23 cellular contexts compared by ENCODE assay signal in the genomic region with DNA sequence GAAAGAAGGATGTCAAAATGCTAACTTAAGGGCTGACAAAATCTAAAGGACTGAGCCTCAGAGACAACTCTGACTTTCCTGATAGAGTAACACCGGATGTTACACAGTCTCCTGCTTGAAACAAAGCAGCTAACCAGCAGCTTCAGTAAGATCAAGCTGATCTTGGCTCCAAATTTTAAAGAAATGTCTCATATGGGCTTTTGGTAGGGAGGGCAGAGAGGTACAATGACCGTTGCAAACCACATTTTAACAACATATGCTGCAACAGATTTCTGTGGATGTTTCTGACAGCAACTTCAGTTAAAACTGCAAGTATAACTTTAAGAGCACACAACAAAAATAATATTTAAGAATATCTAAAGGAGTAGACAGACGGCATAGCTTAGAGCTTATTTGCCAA. TPM values are rescaled to one million over a fixed set of nuclear protein-coding genes. Genes with fewer than 3 reads are reported as not detected.
A peak's percentile ranks its signal among the peaks of the same experiment; 100 is the strongest.
DNase-seq lines count a peak whose midpoint lies in the region; ATAC-seq and TF ChIP-seq lines count a peak whose summit lies in the region.
"Had no signal": no experiment of that assay in that cellular context is flagged by ENCODE, and none has a peak within 500 bp of the region (broad histone marks: within the 10 kb centered on the region; RNA-seq: fewer than 3 reads in every experiment).

No MANE protein-coding gene starts in this region.

- no peaks in the 10 kb centered on the region for H4K20me1 ChIP-seq in Loucy (ENCODE audit: insufficient read depth, low read length, poor library complexity, severe bottlenecking)

- in situ Hi-C loops in GM13977 (cut with MboI; ENCODE audit: low pct_unique_long_range_greater_than_20kb, low sequenced_read_pairs, unreplicated experiment): no loop called here

- POLR2A ChIA-PET in A673 (lab: Charles Lee; ENCODE audit: low non-redundant PET): no interaction called here

- H3K9me3 ChIP-seq in Loucy (ENCODE audit: insufficient read depth, low read depth, low read length): no peaks in the 10 kb centered on the region
- H3K9me3 ChIP-seq in skeletal muscle satellite cell (replicated peaks; ENCODE audit: low read length): no peaks in the 10 kb centered on the region
- no peaks in the 10 kb centered on the region for H3K9me3 ChIP-seq in A673 (ENCODE audit: low read depth, low read length, poor library complexity, severe bottlenecking)

- peak overlapping the region; percentile 98 for H3K9ac ChIP-seq in Loucy (ENCODE audit: low read depth, low read length, poor library complexity, severe bottlenecking)
- H3K9ac ChIP-seq in skeletal muscle satellite cell (ENCODE audit: low read depth, low read length): peak overlapping the region; percentile 39

- ATAC-seq in GM18909 (IDR thresholded peaks at IDR 0.05; ENCODE audit: poor library complexity, unreplicated experiment): no peak
- ATAC-seq: GM12878, SK-N-SH treated with all-trans-retinoic acid at 6 μM for 48 hours had no signal

- peaks cover 17% of the 10 kb centered on the region; the same call in 1 of the 2 replicates for H3F3A ChIP-seq in Loucy (ENCODE audit: low read depth)

- CTCF ChIA-PET in A673 (lab: Charles Lee): no interaction called here

- H3K27ac ChIP-seq in A673 (ENCODE audit: low read depth, low read length, poor library complexity, severe bottlenecking): no peak overlapping the region

- H3K4me3 ChIP-seq in Loucy (ENCODE audit: low read length, poor library complexity, severe bottlenecking): peak overlapping the region; percentile 97
- H3K4me3 ChIP-seq in cardiac fibroblast (replicated peaks in 1 of 2; ENCODE audit: low read depth in 2 of 2, low read length in 2 of 2): no peak overlapping the region
- no peak overlapping the region for H3K4me3 ChIP-seq in skeletal muscle satellite cell (ENCODE audit: low read length)
- no peak overlapping the region for H3K4me3 ChIP-seq in A673 (ENCODE audit: low read depth, low read length, poor library complexity, severe bottlenecking)
- H3K4me3 ChIP-seq: GM12878 had no signal

- H3K27me3 ChIP-seq in Loucy (ENCODE audit: insufficient read depth, low read length, poor library complexity, severe bottlenecking) (no peaks in the 10 kb centered on the region), skeletal muscle satellite cell (ENCODE audit: control insufficient read depth, insufficient read depth, low read length) (no peaks in the 10 kb centered on the region), A673 (replicated peaks; ENCODE audit: insufficient read depth, low read depth, low read length, poor library complexity) (no peaks in the 10 kb centered on the region)

- TF ChIP-seq CTCF in Loucy (conservative IDR thresholded peaks at IDR 0.05; ENCODE audit: low read length) (no peak), cardiac fibroblast (IDR thresholded peaks at IDR 0.05; ENCODE audit: low read depth, low read length) (no peak), A673 (conservative IDR thresholded peaks at IDR 0.05; ENCODE audit: low read depth, low read length) (no peak), GM13977 (IDR thresholded peaks at IDR 0.05; ENCODE audit: extremely low read depth, insufficient read depth, missing control alignments) (no peak)

- H2AFZ ChIP-seq in Loucy (ENCODE audit: low read length): no peak overlapping the region

- no TSS peak for BruUV-seq in A673 (replicated peaks; lab: Mats Ljungman, UMichigan)

- peaks cover 58% of the 10 kb centered on the region for H3K4me1 ChIP-seq in Loucy (ENCODE audit: insufficient read depth, low read length, poor library complexity, severe bottlenecking)
- H3K4me1 ChIP-seq in skeletal muscle satellite cell (ENCODE audit: control insufficient read depth, insufficient read depth, low read length): peaks cover 17% of the 10 kb centered on the region
- no peaks in the 10 kb centered on the region for H3K4me1 ChIP-seq in A673 (ENCODE audit: insufficient read depth, low read length, poor library complexity, severe bottlenecking)

- intact Hi-C loops in A673 (cut with micrococcal nuclease; ENCODE audit: unreplicated experiment): no loop called here

- no peaks in the 10 kb centered on the region for H3K9me2 ChIP-seq in Loucy (replicated peaks; ENCODE audit: low read depth, low read length)

- DNase-seq in NOMO-1 treated with DMSO at 0.1 percent for 48 hours (lab: John Stamatoyannopoulos, UW; ENCODE audit: unreplicated experiment): peak; percentile 61
- peak; percentile 7 to 34 for DNase-seq in cardiac fibroblast (ENCODE audit: low read depth in 2 of 2)
- no peak for DNase-seq in A673 (ENCODE audit: low spot score)
- no peak for DNase-seq in GM13977 (ENCODE audit: low spot score)
- DNase-seq: Calu3; CD4-positive, CD25-positive, alpha-beta regulatory T cell; DMS79; HFFc6; Karpas-422; NCI-H1436 treated with DMSO at 0.1 percent for 48 hours; NCI-H2029 treated with DMSO at 0.1 percent for 48 hours; NCI-H2171 treated with DMSO at 0.1 percent for 48 hours; SHP77 treated with DMSO at 0.1 percent for 48 hours had no signal

- peaks cover 39% of the 10 kb centered on the region for H3K36me3 ChIP-seq in Loucy (ENCODE audit: insufficient read depth, low read length)
- H3K36me3 ChIP-seq in skeletal muscle satellite cell (ENCODE audit: insufficient read depth, low read length): peaks cover 2% of the 10 kb centered on the region
- no peaks in the 10 kb centered on the region for H3K36me3 ChIP-seq in A673 (ENCODE audit: insufficient read depth, low read length, poor library complexity, severe bottlenecking)

- H3K79me2 ChIP-seq in Loucy (ENCODE audit: insufficient read depth, low read length): peaks cover 80% of the 10 kb centered on the region

- H3K4me2 ChIP-seq in Loucy (ENCODE audit: low read depth, low read length, poor library complexity, severe bottlenecking) (peak overlapping the region; percentile 99), skeletal muscle satellite cell (ENCODE audit: low read length) (peak overlapping the region; percentile 64)

RNA-seq across cellular contexts. Expression of a gene that starts 9.1 kb away (rescaled TPM):
- total RNA-seq in skeletal muscle satellite cell (2012; rRNA removed): 11.8 and 20.0 TPM in 2 replicates
- 12.3 and 15.1 TPM in 2 replicates for total RNA-seq in A673 (2021)

RNA-seq across cellular contexts. Expression of a gene that starts 34.2 kb away (rescaled TPM):
- not detected in 2 replicates for total RNA-seq in skeletal muscle satellite cell (2012; rRNA removed)
- total RNA-seq in A673 (2021): not detected in 2 replicates
- total RNA-seq: B cell; Calu3; CD4-positive, CD25-positive, alpha-beta regulatory T cell; GM12878; H4; HFFc6; HT-29; NCI-H460; T-helper 1 cell treated with Interleukin-12 subunit alpha and Interleukin-12 subunit beta and Interleukin-4 antibody, amounts not matched to agents 30 ng/mL and 1 ng/mL, for 36 hours had no signal

Comparison
In these comparisons a context has a peak if more than half of its experiments do, and no peak if none do; other contexts are left out.
1. DNase-seq: peak in NOMO-1 treated with DMSO at 0.1 percent for 48 hours (single experiment) and cardiac fibroblast (2 of 2); none in A673 (single experiment) and GM13977 (single experiment).